1 cellular context compared by ENCODE assay signal in the genomic region with DNA sequence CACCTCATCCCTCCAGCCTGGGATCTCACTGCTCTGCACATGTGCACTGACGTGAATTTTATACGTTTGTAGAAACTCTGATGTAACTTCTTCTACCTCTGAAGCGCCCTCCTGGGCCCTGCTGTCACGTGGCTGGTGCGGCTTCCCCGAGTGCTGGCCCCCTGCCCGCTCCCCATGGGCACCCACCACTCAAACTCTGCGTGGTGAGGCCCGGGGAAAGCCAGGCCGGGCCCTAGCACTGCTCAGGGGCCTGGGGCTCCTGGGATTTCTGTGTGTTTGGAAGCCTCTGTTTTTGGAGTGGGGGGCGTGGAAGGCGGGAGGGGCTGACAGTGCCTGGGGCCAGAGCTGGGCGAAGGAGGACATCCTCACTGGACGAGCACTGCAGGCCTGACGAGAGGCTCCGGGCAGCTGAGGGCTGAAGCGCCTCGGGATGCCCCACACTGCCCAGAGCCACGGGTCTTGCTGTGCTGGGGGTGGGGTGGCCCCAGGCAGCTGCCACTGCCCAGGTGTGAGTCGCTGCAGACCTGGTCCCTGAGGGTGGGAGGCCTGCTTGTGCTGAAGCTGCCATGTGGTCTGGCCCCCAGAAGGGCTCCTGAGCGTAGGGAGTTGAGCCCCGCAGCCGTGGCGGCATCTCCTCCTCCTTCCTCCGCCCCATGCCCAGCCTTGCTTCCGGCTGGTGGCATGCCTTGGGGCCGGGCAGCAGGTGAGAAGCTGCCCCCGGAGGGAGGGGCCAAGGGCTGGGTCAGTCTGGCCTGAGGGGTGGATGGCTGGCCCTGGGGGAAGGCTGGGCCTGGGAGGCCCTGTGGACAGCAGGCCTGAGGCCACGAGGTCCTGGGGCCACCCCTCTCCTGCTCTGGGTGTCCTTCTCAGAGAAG.
TF ChIP-seq lines count a peak whose summit lies in the region.

No MANE protein-coding gene starts in this region.

TF ChIP-seq in HepG2, 621 proteins besides CTCF, POLR2A, EP300 and RAD21 (continues in another document):
- TF ChIP-seq ZNF782 (CRISPR knock-in tag; IDR thresholded peaks at IDR 0.05; ENCODE audit: borderline replicate concordance) (no peak), ZKSCAN8 (CRISPR knock-in tag; IDR thresholded peaks at IDR 0.05; ENCODE audit: borderline replicate concordance) (no peak), ATRX (CRISPR knock-in tag; IDR thresholded peaks at IDR 0.05; ENCODE audit: borderline replicate concordance) (no peak), GABPB1 (CRISPR knock-in tag; IDR thresholded peaks at IDR 0.05) (0 out of 2 replicates have a peak, but pooled peaks have one; percentile 25), ZNF460 (CRISPR knock-in tag; IDR thresholded peaks at IDR 0.05; ENCODE audit: borderline replicate concordance) (no peak), ZFP37 (CRISPR knock-in tag; IDR thresholded peaks at IDR 0.05; ENCODE audit: borderline replicate concordance) (no peak), ZNF747 (CRISPR knock-in tag; IDR thresholded peaks at IDR 0.05; ENCODE audit: borderline replicate concordance) (no peak), ZNF556 (CRISPR knock-in tag; IDR thresholded peaks at IDR 0.05; ENCODE audit: borderline replicate concordance) (no peak), ZNF432 (CRISPR knock-in tag; IDR thresholded peaks at IDR 0.05; ENCODE audit: borderline replicate concordance) (no peak), FOXA1 (IDR thresholded peaks at IDR 0.05) (no peak), FOXA1 (CRISPR knock-in tag; IDR thresholded peaks at IDR 0.05) (no peak), EHMT2 (IDR thresholded peaks at IDR 0.05; ENCODE audit: borderline replicate concordance, low read depth, low read length) (no peak), ZNF543 (CRISPR knock-in tag; IDR thresholded peaks at IDR 0.05) (no peak), ZBTB42 (CRISPR knock-in tag; IDR thresholded peaks at IDR 0.05) (no peak), HNRNPLL (IDR thresholded peaks at IDR 0.05; ENCODE audit: low read depth, low read length, poor library complexity, severe bottlenecking) (peak; percentile 3), ZNF224 (CRISPR knock-in tag; IDR thresholded peaks at IDR 0.05) (no peak), DR1 (CRISPR knock-in tag; IDR thresholded peaks at IDR 0.05) (no peak), HCFC1 (IDR thresholded peaks at IDR 0.05; ENCODE audit: low read depth, low read length) (no peak), HOXA3 (CRISPR knock-in tag; IDR thresholded peaks at IDR 0.05) (0 out of 2 replicates have a peak, but pooled peaks have one; percentile 0), HNRNPL (IDR thresholded peaks at IDR 0.05; ENCODE audit: low read depth, low read length) (peak; percentile 81; the same call in 1 of the 2 replicates), ZNF572 (CRISPR knock-in tag; IDR thresholded peaks at IDR 0.05) (no peak), TAF15 (IDR thresholded peaks at IDR 0.05; ENCODE audit: low read depth, low read length, poor library complexity, severe bottlenecking) (no peak), ZBTB3 (CRISPR knock-in tag; IDR thresholded peaks at IDR 0.05; ENCODE audit: borderline replicate concordance, low read depth) (no peak), U2AF1 (optimal IDR thresholded peaks at IDR 0.05; ENCODE audit: low read depth, low read length) (no peak), GFI1 (CRISPR knock-in tag; IDR thresholded peaks at IDR 0.05; ENCODE audit: borderline replicate concordance) (no peak), ZFY (CRISPR knock-in tag; IDR thresholded peaks at IDR 0.05) (peak; percentile 46; the same call in 1 of the 2 replicates), ZNF780A (CRISPR knock-in tag; IDR thresholded peaks at IDR 0.05) (no peak), ZNF430 (CRISPR knock-in tag; IDR thresholded peaks at IDR 0.05) (no peak), ISL2 (CRISPR knock-in tag; IDR thresholded peaks at IDR 0.05) (no peak), MAFF (IDR thresholded peaks at IDR 0.05; ENCODE audit: low read depth, low read length) (no peak)
- TF ChIP-seq, protein P1, sequence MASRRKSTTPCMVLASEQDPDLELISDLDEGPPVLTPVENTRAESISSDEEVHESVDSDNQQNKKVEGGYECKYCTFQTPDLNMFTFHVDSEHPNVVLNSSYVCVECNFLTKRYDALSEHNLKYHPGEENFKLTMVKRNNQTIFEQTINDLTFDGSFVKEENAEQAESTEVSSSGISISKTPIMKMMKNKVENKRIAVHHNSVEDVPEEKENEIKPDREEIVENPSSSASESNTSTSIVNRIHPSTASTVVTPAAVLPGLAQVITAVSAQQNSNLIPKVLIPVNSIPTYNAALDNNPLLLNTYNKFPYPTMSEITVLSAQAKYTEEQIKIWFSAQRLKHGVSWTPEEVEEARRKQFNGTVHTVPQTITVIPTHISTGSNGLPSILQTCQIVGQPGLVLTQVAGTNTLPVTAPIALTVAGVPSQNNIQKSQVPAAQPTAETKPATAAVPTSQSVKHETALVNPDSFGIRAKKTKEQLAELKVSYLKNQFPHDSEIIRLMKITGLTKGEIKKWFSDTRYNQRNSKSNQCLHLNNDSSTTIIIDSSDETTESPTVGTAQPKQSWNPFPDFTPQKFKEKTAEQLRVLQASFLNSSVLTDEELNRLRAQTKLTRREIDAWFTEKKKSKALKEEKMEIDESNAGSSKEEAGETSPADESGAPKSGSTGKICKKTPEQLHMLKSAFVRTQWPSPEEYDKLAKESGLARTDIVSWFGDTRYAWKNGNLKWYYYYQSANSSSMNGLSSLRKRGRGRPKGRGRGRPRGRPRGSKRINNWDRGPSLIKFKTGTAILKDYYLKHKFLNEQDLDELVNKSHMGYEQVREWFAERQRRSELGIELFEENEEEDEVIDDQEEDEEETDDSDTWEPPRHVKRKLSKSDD (CRISPR knock-in tag; IDR thresholded peaks at IDR 0.05; ENCODE audit: low read depth), result no peak
- TF ChIP-seq, protein P2, sequence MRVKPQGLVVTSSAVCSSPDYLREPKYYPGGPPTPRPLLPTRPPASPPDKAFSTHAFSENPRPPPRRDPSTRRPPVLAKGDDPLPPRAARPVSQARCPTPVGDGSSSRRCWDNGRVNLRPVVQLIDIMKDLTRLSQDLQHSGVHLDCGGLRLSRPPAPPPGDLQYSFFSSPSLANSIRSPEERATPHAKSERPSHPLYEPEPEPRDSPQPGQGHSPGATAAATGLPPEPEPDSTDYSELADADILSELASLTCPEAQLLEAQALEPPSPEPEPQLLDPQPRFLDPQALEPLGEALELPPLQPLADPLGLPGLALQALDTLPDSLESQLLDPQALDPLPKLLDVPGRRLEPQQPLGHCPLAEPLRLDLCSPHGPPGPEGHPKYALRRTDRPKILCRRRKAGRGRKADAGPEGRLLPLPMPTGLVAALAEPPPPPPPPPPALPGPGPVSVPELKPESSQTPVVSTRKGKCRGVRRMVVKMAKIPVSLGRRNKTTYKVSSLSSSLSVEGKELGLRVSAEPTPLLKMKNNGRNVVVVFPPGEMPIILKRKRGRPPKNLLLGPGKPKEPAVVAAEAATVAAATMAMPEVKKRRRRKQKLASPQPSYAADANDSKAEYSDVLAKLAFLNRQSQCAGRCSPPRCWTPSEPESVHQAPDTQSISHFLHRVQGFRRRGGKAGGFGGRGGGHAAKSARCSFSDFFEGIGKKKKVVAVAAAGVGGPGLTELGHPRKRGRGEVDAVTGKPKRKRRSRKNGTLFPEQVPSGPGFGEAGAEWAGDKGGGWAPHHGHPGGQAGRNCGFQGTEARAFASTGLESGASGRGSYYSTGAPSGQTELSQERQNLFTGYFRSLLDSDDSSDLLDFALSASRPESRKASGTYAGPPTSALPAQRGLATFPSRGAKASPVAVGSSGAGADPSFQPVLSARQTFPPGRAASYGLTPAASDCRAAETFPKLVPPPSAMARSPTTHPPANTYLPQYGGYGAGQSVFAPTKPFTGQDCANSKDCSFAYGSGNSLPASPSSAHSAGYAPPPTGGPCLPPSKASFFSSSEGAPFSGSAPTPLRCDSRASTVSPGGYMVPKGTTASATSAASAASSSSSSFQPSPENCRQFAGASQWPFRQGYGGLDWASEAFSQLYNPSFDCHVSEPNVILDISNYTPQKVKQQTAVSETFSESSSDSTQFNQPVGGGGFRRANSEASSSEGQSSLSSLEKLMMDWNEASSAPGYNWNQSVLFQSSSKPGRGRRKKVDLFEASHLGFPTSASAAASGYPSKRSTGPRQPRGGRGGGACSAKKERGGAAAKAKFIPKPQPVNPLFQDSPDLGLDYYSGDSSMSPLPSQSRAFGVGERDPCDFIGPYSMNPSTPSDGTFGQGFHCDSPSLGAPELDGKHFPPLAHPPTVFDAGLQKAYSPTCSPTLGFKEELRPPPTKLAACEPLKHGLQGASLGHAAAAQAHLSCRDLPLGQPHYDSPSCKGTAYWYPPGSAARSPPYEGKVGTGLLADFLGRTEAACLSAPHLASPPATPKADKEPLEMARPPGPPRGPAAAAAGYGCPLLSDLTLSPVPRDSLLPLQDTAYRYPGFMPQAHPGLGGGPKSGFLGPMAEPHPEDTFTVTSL (CRISPR knock-in tag; IDR thresholded peaks at IDR 0.05; ENCODE audit: borderline replicate concordance), result no peak
- TF ChIP-seq, protein P3, sequence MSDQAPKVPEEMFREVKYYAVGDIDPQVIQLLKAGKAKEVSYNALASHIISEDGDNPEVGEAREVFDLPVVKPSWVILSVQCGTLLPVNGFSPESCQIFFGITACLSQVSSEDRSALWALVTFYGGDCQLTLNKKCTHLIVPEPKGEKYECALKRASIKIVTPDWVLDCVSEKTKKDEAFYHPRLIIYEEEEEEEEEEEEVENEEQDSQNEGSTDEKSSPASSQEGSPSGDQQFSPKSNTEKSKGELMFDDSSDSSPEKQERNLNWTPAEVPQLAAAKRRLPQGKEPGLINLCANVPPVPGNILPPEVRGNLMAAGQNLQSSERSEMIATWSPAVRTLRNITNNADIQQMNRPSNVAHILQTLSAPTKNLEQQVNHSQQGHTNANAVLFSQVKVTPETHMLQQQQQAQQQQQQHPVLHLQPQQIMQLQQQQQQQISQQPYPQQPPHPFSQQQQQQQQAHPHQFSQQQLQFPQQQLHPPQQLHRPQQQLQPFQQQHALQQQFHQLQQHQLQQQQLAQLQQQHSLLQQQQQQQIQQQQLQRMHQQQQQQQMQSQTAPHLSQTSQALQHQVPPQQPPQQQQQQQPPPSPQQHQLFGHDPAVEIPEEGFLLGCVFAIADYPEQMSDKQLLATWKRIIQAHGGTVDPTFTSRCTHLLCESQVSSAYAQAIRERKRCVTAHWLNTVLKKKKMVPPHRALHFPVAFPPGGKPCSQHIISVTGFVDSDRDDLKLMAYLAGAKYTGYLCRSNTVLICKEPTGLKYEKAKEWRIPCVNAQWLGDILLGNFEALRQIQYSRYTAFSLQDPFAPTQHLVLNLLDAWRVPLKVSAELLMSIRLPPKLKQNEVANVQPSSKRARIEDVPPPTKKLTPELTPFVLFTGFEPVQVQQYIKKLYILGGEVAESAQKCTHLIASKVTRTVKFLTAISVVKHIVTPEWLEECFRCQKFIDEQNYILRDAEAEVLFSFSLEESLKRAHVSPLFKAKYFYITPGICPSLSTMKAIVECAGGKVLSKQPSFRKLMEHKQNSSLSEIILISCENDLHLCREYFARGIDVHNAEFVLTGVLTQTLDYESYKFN (CRISPR knock-in tag; conservative IDR thresholded peaks at IDR 0.05), result no peak
- TF ChIP-seq, protein P4, sequence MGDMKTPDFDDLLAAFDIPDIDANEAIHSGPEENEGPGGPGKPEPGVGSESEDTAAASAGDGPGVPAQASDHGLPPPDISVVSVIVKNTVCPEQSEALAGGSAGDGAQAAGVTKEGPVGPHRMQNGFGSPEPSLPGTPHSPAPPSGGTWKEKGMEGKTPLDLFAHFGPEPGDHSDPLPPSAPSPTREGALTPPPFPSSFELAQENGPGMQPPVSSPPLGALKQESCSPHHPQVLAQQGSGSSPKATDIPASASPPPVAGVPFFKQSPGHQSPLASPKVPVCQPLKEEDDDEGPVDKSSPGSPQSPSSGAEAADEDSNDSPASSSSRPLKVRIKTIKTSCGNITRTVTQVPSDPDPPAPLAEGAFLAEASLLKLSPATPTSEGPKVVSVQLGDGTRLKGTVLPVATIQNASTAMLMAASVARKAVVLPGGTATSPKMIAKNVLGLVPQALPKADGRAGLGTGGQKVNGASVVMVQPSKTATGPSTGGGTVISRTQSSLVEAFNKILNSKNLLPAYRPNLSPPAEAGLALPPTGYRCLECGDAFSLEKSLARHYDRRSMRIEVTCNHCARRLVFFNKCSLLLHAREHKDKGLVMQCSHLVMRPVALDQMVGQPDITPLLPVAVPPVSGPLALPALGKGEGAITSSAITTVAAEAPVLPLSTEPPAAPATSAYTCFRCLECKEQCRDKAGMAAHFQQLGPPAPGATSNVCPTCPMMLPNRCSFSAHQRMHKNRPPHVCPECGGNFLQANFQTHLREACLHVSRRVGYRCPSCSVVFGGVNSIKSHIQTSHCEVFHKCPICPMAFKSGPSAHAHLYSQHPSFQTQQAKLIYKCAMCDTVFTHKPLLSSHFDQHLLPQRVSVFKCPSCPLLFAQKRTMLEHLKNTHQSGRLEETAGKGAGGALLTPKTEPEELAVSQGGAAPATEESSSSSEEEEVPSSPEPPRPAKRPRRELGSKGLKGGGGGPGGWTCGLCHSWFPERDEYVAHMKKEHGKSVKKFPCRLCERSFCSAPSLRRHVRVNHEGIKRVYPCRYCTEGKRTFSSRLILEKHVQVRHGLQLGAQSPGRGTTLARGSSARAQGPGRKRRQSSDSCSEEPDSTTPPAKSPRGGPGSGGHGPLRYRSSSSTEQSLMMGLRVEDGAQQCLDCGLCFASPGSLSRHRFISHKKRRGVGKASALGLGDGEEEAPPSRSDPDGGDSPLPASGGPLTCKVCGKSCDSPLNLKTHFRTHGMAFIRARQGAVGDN (CRISPR knock-in tag; IDR thresholded peaks at IDR 0.05), result peak; percentile 61
- TF ChIP-seq, protein P5, sequence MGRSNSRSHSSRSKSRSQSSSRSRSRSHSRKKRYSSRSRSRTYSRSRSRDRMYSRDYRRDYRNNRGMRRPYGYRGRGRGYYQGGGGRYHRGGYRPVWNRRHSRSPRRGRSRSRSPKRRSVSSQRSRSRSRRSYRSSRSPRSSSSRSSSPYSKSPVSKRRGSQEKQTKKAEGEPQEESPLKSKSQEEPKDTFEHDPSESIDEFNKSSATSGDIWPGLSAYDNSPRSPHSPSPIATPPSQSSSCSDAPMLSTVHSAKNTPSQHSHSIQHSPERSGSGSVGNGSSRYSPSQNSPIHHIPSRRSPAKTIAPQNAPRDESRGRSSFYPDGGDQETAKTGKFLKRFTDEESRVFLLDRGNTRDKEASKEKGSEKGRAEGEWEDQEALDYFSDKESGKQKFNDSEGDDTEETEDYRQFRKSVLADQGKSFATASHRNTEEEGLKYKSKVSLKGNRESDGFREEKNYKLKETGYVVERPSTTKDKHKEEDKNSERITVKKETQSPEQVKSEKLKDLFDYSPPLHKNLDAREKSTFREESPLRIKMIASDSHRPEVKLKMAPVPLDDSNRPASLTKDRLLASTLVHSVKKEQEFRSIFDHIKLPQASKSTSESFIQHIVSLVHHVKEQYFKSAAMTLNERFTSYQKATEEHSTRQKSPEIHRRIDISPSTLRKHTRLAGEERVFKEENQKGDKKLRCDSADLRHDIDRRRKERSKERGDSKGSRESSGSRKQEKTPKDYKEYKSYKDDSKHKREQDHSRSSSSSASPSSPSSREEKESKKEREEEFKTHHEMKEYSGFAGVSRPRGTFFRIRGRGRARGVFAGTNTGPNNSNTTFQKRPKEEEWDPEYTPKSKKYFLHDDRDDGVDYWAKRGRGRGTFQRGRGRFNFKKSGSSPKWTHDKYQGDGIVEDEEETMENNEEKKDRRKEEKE (IDR thresholded peaks at IDR 0.05), result no peak
- TF ChIP-seq, protein P6, sequence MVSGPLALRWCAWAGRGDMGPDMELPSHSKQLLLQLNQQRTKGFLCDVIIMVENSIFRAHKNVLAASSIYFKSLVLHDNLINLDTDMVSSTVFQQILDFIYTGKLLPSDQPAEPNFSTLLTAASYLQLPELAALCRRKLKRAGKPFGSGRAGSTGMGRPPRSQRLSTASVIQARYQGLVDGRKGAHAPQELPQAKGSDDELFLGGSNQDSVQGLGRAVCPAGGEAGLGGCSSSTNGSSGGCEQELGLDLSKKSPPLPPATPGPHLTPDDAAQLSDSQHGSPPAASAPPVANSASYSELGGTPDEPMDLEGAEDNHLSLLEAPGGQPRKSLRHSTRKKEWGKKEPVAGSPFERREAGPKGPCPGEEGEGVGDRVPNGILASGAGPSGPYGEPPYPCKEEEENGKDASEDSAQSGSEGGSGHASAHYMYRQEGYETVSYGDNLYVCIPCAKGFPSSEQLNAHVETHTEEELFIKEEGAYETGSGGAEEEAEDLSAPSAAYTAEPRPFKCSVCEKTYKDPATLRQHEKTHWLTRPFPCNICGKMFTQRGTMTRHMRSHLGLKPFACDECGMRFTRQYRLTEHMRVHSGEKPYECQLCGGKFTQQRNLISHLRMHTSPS (CRISPR knock-in tag; IDR thresholded peaks at IDR 0.05; ENCODE audit: low read depth), result peak; percentile 30; the same call in 1 of the 2 replicates
